In the genomic region with DNA sequence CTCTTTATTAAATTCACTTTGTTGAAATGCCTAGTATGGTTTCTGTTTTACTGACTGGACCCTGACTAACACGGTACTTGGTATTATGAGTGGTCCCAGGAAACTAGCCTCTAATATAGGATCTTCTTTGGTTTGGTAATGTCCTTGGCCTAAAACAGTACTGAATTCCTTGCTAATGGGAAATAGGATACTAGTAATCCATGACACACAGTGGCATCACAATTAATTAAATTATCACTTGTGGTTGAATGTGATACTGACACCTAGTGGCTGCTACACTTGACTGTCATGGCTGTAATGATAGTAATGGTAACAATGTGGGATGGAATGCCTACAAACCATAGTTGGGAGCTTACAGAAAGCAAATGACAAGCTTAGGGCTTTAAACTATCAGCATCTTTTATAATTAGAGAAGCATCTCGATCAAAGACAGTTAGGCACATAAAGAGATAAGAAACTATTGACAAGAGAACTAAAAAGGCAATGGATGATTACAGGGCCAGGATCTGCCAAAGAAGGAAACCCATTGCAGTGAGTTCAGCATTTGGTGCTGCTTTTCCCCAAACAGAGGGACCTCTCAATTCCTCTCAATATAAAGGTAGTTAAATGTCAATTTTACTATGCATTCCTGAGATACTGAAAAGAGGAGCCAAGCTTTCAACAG, we compare ENCODE assay signal across 8 cellular contexts. TPM values are rescaled to one million over a fixed set of nuclear protein-coding genes. Genes with fewer than 3 reads are reported as not detected.
DNase-seq lines count a peak whose midpoint lies in the region; ATAC-seq, FAIRE-seq and TF ChIP-seq lines count a peak whose summit lies in the region.

No MANE protein-coding gene starts in this region.

- H3K27ac Mint-ChIP-seq in activated T-cell treated with anti-CD3 and anti-CD28 coated beads, Interleukin-2, amount 50 U/mL, for 72 hours: peak overlapping the region; percentile 22
- H3K27ac Mint-ChIP-seq in activated T-cell treated with anti-CD3 and anti-CD28 coated beads, Interleukin-2, amount 50 U/mL, for 24 hours: no peak overlapping the region
- no peak overlapping the region for H3K27ac Mint-ChIP-seq in naive B cell

- no peaks in the 10 kb centered on the region for H3K9me3 Mint-ChIP-seq in activated T-cell treated with anti-CD3 and anti-CD28 coated beads, Interleukin-2, amount 50 U/mL, for 72 hours
- H3K9me3 Mint-ChIP-seq in activated T-cell treated with anti-CD3 and anti-CD28 coated beads, Interleukin-2, amount 50 U/mL, for 24 hours: no peaks in the 10 kb centered on the region
- no peaks in the 10 kb centered on the region for H3K9me3 Mint-ChIP-seq in naive B cell

- no peaks in the 10 kb centered on the region for H3K4me1 Mint-ChIP-seq in activated T-cell treated with anti-CD3 and anti-CD28 coated beads, Interleukin-2, amount 50 U/mL, for 72 hours (ENCODE audit: low read depth)
- peaks cover 2% of the 10 kb centered on the region for H3K4me1 Mint-ChIP-seq in activated T-cell treated with anti-CD3 and anti-CD28 coated beads, Interleukin-2, amount 50 U/mL, for 24 hours (ENCODE audit: low read depth)
- H3K4me1 Mint-ChIP-seq in naive B cell: peaks cover 0 to 5% (median 0%) of the 10 kb centered on the region in 3 donors

- peak; percentile 35 for FAIRE-seq in RCC 7860 (lab: Jason Lieb, UNC)

- H3K27me3 Mint-ChIP-seq in activated T-cell treated with anti-CD3 and anti-CD28 coated beads, Interleukin-2, amount 50 U/mL, for 72 hours (ENCODE audit: low read depth): no peaks in the 10 kb centered on the region
- H3K27me3 Mint-ChIP-seq in activated T-cell treated with anti-CD3 and anti-CD28 coated beads, Interleukin-2, amount 50 U/mL, for 24 hours: no peaks in the 10 kb centered on the region
- no peaks in the 10 kb centered on the region for H3K27me3 Mint-ChIP-seq in naive B cell

- peak; percentile 84 for TF ChIP-seq CTCF in epithelial cell of proximal tubule (conservative IDR thresholded peaks at IDR 0.05; ENCODE audit: low read depth, low read length)

- peak in 1 of 2 donors; percentile 32 for ATAC-seq in activated T-cell treated with anti-CD3 and anti-CD28 coated beads, Interleukin-2, amount 50 U/mL, for 72 hours (replicated peaks in 1 of 2)
- ATAC-seq in naive B cell (ENCODE audit: low read depth in 2 of 2): peak in 1 of 2 donors; percentile 54
- ATAC-seq in GM19467 (IDR thresholded peaks at IDR 0.05; ENCODE audit: unreplicated experiment): no peak

- DNase-seq in activated T-cell treated with anti-CD3 and anti-CD28 coated beads, Interleukin-2, amount 50 U/mL, for 72 hours: no peak
- no peak for DNase-seq in activated T-cell treated with anti-CD3 and anti-CD28 coated beads, Interleukin-2, amount 50 U/mL, for 24 hours
- peak; percentile 74 for DNase-seq in HS-5 (ENCODE audit: low read depth)
- peak; percentile 7 for DNase-seq in RCC 7860 (ENCODE audit: low spot score)
- peak; percentile 26 for DNase-seq in epithelial cell of proximal tubule (ENCODE audit: low read depth)
- DNase-seq in naive B cell: peak; percentile 15
- no peak for DNase-seq in posterior cingulate gyrus

- peaks cover 5 to 15% of the 10 kb centered on the region in 2 donors for H3K36me3 Mint-ChIP-seq in activated T-cell treated with anti-CD3 and anti-CD28 coated beads, Interleukin-2, amount 50 U/mL, for 72 hours (ENCODE audit: insufficient read depth in 2 of 2)
- H3K36me3 Mint-ChIP-seq in activated T-cell treated with anti-CD3 and anti-CD28 coated beads, Interleukin-2, amount 50 U/mL, for 24 hours (ENCODE audit: low read depth): peaks cover 73% of the 10 kb centered on the region
- H3K36me3 Mint-ChIP-seq in naive B cell: peaks cover 9 to 12% of the 10 kb centered on the region in 2 donors

- intact Hi-C loops in posterior cingulate gyrus (cut with DNase I): loop anchor here (10.0 kb wide), 1 partner anchor 121 kb away; no protein-coding TSS in a partner anchor

- no peak overlapping the region for H3K4me3 Mint-ChIP-seq in activated T-cell treated with anti-CD3 and anti-CD28 coated beads, Interleukin-2, amount 50 U/mL, for 72 hours
- no peak overlapping the region for H3K4me3 Mint-ChIP-seq in activated T-cell treated with anti-CD3 and anti-CD28 coated beads, Interleukin-2, amount 50 U/mL, for 24 hours
- H3K4me3 Mint-ChIP-seq in naive B cell: no peak overlapping the region

- H3K4me3 ChIP-seq in epithelial cell of proximal tubule (ENCODE audit: low read depth, low read length): no peak overlapping the region

RNA-seq across cellular contexts. Expression of a gene that starts 8.6 kb away (rescaled TPM):
- 10 to 100 TPM; 38.5 to 44.4 TPM for total RNA-seq in activated T-cell treated with anti-CD3 and anti-CD28 coated beads, Interleukin-2, amount 50 U/mL, for 72 hours
- total RNA-seq in epithelial cell of proximal tubule: 1.0 and 1.2 TPM in 2 replicates
- 1 to 10 TPM in 5 of 6 donors, under 1 TPM in 1; 0.90 to 2.6 (median 1.7) TPM for polyA plus RNA-seq in naive B cell (ENCODE audit: low read depth in 6 of 6)

RNA-seq across cellular contexts. Expression of a gene that starts 24.4 kb away (rescaled TPM):
- 10 to 100 TPM; 32.7 to 35.1 TPM for total RNA-seq in activated T-cell treated with anti-CD3 and anti-CD28 coated beads, Interleukin-2, amount 50 U/mL, for 72 hours
- 27.0 and 34.9 TPM in 2 replicates for total RNA-seq in epithelial cell of proximal tubule
- 10 to 100 TPM; 22.0 to 43.4 (median 30.4) TPM for polyA plus RNA-seq in naive B cell (ENCODE audit: low read depth in 6 of 6)

RNA-seq across cellular contexts. Expression of a gene that starts 24.6 kb away (rescaled TPM):
- 10 to 100 TPM; 45.9 to 48.2 TPM for total RNA-seq in activated T-cell treated with anti-CD3 and anti-CD28 coated beads, Interleukin-2, amount 50 U/mL, for 72 hours
- 55.2 and 57.7 TPM in 2 replicates for total RNA-seq in epithelial cell of proximal tubule
- 10 to 100 TPM; 22.9 to 37.3 (median 29.7) TPM for polyA plus RNA-seq in naive B cell (ENCODE audit: low read depth in 6 of 6)

RNA-seq across cellular contexts. Expression of a gene that starts 32.0 kb away (rescaled TPM):
- 1 to 10 TPM; 8.4 to 9.2 TPM for total RNA-seq in activated T-cell treated with anti-CD3 and anti-CD28 coated beads, Interleukin-2, amount 50 U/mL, for 72 hours
- total RNA-seq in epithelial cell of proximal tubule: 10.0 and 31.0 TPM in 2 replicates
- polyA plus RNA-seq in naive B cell (ENCODE audit: low read depth in 6 of 6): 1 to 10 TPM in 4 of 6 donors, under 1 TPM in 2; 0.88 to 2.7 (median 1.8) TPM

Comparison
In these comparisons a context has a peak if more than half of its experiments do, and no peak if none do; other contexts are left out.
1. DNase-seq: peak in HS-5 (single experiment), RCC 7860 (single experiment), epithelial cell of proximal tubule (single experiment) and naive B cell (single experiment); none in activated T-cell treated with anti-CD3 and anti-CD28 coated beads, Interleukin-2, amount 50 U/mL, for 72 hours (0 of 2), activated T-cell treated with anti-CD3 and anti-CD28 coated beads, Interleukin-2, amount 50 U/mL, for 24 hours (single experiment) and posterior cingulate gyrus (0 of 10).
2. RNA of a gene that starts 8.6 kb away (total RNA-seq): 38.5 to 44.4 TPM in activated T-cell treated with anti-CD3 and anti-CD28 coated beads, Interleukin-2, amount 50 U/mL, for 72 hours; 1.0 to 1.2 TPM in epithelial cell of proximal tubule; every median in the first group is over 10 times any median in the second.